In the genomic region with DNA sequence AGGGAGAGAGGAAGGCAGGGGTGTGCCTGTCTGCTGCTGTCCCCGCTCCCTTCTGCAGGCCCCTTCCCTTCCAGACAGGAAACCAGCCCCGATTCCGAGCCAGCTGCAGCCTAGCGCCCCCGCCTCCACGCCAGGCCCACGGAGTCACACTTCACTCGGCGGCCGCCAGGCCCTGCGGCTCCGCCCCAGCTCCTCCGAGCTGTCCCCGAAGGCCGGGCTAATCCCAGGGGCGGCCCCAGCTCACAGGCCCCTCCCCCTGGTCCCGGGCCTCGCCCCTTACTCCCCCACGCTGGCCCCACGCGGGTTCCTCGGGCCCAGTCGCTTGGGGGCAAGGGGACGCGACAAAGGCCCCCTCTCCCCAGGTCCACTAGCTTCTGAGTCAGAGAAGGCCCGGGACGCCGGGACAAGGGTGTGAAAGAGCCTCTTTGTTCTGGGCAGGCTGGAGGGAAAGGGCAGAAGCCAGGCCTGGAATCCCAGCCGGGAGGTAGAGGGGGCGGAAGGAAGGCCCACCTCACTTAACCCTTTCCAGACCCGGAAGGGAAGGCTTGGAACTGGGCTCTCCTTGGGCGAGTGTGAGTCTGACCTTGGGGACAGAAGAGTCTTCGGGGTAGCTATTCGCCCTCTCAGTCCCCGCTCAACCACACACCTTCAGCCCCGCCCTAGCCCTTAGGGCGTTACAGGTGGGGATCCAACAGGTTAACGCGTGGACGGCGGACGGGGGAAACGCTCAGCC, we compare ENCODE assay signal across 1 cellular context.
A peak's percentile ranks its signal among the peaks of the same experiment; 100 is the strongest.
TF ChIP-seq lines count a peak whose summit lies in the region.

No MANE protein-coding gene starts in this region.

TF ChIP-seq in HepG2, 621 proteins besides CTCF, POLR2A, EP300 and RAD21 (continued from another document and continues in another):
- TF ChIP-seq, protein P1, sequence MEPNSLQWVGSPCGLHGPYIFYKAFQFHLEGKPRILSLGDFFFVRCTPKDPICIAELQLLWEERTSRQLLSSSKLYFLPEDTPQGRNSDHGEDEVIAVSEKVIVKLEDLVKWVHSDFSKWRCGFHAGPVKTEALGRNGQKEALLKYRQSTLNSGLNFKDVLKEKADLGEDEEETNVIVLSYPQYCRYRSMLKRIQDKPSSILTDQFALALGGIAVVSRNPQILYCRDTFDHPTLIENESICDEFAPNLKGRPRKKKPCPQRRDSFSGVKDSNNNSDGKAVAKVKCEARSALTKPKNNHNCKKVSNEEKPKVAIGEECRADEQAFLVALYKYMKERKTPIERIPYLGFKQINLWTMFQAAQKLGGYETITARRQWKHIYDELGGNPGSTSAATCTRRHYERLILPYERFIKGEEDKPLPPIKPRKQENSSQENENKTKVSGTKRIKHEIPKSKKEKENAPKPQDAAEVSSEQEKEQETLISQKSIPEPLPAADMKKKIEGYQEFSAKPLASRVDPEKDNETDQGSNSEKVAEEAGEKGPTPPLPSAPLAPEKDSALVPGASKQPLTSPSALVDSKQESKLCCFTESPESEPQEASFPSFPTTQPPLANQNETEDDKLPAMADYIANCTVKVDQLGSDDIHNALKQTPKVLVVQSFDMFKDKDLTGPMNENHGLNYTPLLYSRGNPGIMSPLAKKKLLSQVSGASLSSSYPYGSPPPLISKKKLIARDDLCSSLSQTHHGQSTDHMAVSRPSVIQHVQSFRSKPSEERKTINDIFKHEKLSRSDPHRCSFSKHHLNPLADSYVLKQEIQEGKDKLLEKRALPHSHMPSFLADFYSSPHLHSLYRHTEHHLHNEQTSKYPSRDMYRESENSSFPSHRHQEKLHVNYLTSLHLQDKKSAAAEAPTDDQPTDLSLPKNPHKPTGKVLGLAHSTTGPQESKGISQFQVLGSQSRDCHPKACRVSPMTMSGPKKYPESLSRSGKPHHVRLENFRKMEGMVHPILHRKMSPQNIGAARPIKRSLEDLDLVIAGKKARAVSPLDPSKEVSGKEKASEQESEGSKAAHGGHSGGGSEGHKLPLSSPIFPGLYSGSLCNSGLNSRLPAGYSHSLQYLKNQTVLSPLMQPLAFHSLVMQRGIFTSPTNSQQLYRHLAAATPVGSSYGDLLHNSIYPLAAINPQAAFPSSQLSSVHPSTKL (CRISPR knock-in tag; IDR thresholded peaks at IDR 0.05), result peak; percentile 83
- TF ChIP-seq WIZ (CRISPR knock-in tag; IDR thresholded peaks at IDR 0.05) (no peak; the same call in 1 of the 2 replicates), ZNF484 (CRISPR knock-in tag; IDR thresholded peaks at IDR 0.05; ENCODE audit: borderline replicate concordance, low read depth) (peak; percentile 50), MED1 (CRISPR knock-in tag; IDR thresholded peaks at IDR 0.05) (peak; percentile 72), ZNF552 (CRISPR knock-in tag; IDR thresholded peaks at IDR 0.05; ENCODE audit: borderline replicate concordance) (peak; percentile 89), PHB2 (IDR thresholded peaks at IDR 0.05; ENCODE audit: partially characterized antibody) (no peak), ATF7-NPFF (CRISPR knock-in tag; IDR thresholded peaks at IDR 0.05; ENCODE audit: low read depth) (peak; percentile 97), TAF1 (CRISPR knock-in tag; IDR thresholded peaks at IDR 0.05) (peak; percentile 82), SMAD9 (CRISPR knock-in tag; IDR thresholded peaks at IDR 0.05) (no peak), ISL2 (CRISPR knock-in tag; IDR thresholded peaks at IDR 0.05) (peak; percentile 72), CBFB (CRISPR knock-in tag; IDR thresholded peaks at IDR 0.05) (no peak; the same call in none of the 2 replicates), HOXA5 (CRISPR knock-in tag; IDR thresholded peaks at IDR 0.05) (peak; percentile 95; the same call in 1 of the 2 replicates), ZNF670 (CRISPR knock-in tag; IDR thresholded peaks at IDR 0.05; ENCODE audit: borderline replicate concordance) (no peak), ZZZ3 (CRISPR knock-in tag; IDR thresholded peaks at IDR 0.05; ENCODE audit: borderline replicate concordance) (peak; percentile 89), TBX2 (CRISPR knock-in tag; IDR thresholded peaks at IDR 0.05; ENCODE audit: borderline replicate concordance) (peak; percentile 90), ZNF230 (CRISPR knock-in tag; IDR thresholded peaks at IDR 0.05) (peak; percentile 82), RFXAP (CRISPR knock-in tag; IDR thresholded peaks at IDR 0.05; ENCODE audit: borderline replicate concordance) (no peak), TMF1 (CRISPR knock-in tag; IDR thresholded peaks at IDR 0.05; ENCODE audit: low read depth) (no peak; the same call in 1 of the 2 replicates), HNRNPH1 (optimal IDR thresholded peaks at IDR 0.05; ENCODE audit: low read depth, low read length) (no peak), ZKSCAN5 (CRISPR knock-in tag; IDR thresholded peaks at IDR 0.05) (no peak), ZNF263 (CRISPR knock-in tag; IDR thresholded peaks at IDR 0.05) (peak; percentile 69), RBAK (CRISPR knock-in tag; IDR thresholded peaks at IDR 0.05) (0 out of 2 replicates have a peak, but pooled peaks have one; percentile 61), NRL (CRISPR knock-in tag; IDR thresholded peaks at IDR 0.05; ENCODE audit: borderline replicate concordance) (peak; percentile 78), ZNF510 (CRISPR knock-in tag; IDR thresholded peaks at IDR 0.05; ENCODE audit: low read depth) (peak; percentile 83; the same call in 1 of the 2 replicates), GTF3A (CRISPR knock-in tag; conservative IDR thresholded peaks at IDR 0.05) (peak; percentile 65; the same call in 1 of the 2 replicates), IRX3 (CRISPR knock-in tag; IDR thresholded peaks at IDR 0.05; ENCODE audit: borderline replicate concordance, low read depth) (peak; percentile 38; the same call in 1 of the 2 replicates), POGZ (CRISPR knock-in tag; IDR thresholded peaks at IDR 0.05) (peak; percentile 69; the same call in 1 of the 2 replicates), FOXA1 (IDR thresholded peaks at IDR 0.05) (no peak), FOXA1 (CRISPR knock-in tag; IDR thresholded peaks at IDR 0.05) (peak; percentile 24), RXRA (CRISPR knock-in tag; IDR thresholded peaks at IDR 0.05) (peak; percentile 83), ZNF17 (CRISPR knock-in tag; IDR thresholded peaks at IDR 0.05) (no peak; the same call in 1 of the 2 replicates), XBP1 (CRISPR knock-in tag; IDR thresholded peaks at IDR 0.05) (0 out of 2 replicates have a peak, but pooled peaks have one; percentile 35), ZNF749 (CRISPR knock-in tag; IDR thresholded peaks at IDR 0.05; ENCODE audit: borderline replicate concordance) (peak; percentile 91)
- TF ChIP-seq, protein P2, sequence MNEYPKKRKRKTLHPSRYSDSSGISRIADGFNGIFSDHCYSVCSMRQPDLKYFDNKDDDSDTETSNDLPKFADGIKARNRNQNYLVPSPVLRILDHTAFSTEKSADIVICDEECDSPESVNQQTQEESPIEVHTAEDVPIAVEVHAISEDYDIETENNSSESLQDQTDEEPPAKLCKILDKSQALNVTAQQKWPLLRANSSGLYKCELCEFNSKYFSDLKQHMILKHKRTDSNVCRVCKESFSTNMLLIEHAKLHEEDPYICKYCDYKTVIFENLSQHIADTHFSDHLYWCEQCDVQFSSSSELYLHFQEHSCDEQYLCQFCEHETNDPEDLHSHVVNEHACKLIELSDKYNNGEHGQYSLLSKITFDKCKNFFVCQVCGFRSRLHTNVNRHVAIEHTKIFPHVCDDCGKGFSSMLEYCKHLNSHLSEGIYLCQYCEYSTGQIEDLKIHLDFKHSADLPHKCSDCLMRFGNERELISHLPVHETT (CRISPR knock-in tag; conservative IDR thresholded peaks at IDR 0.05), result 0 out of 2 replicates have a peak, but pooled peaks have one; percentile 49
- TF ChIP-seq, protein P3, sequence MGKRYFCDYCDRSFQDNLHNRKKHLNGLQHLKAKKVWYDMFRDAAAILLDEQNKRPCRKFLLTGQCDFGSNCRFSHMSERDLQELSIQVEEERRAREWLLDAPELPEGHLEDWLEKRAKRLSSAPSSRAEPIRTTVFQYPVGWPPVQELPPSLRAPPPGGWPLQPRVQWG (CRISPR knock-in tag; IDR thresholded peaks at IDR 0.05; ENCODE audit: borderline replicate concordance, low read depth), result no peak
- TF ChIP-seq, protein P4, sequence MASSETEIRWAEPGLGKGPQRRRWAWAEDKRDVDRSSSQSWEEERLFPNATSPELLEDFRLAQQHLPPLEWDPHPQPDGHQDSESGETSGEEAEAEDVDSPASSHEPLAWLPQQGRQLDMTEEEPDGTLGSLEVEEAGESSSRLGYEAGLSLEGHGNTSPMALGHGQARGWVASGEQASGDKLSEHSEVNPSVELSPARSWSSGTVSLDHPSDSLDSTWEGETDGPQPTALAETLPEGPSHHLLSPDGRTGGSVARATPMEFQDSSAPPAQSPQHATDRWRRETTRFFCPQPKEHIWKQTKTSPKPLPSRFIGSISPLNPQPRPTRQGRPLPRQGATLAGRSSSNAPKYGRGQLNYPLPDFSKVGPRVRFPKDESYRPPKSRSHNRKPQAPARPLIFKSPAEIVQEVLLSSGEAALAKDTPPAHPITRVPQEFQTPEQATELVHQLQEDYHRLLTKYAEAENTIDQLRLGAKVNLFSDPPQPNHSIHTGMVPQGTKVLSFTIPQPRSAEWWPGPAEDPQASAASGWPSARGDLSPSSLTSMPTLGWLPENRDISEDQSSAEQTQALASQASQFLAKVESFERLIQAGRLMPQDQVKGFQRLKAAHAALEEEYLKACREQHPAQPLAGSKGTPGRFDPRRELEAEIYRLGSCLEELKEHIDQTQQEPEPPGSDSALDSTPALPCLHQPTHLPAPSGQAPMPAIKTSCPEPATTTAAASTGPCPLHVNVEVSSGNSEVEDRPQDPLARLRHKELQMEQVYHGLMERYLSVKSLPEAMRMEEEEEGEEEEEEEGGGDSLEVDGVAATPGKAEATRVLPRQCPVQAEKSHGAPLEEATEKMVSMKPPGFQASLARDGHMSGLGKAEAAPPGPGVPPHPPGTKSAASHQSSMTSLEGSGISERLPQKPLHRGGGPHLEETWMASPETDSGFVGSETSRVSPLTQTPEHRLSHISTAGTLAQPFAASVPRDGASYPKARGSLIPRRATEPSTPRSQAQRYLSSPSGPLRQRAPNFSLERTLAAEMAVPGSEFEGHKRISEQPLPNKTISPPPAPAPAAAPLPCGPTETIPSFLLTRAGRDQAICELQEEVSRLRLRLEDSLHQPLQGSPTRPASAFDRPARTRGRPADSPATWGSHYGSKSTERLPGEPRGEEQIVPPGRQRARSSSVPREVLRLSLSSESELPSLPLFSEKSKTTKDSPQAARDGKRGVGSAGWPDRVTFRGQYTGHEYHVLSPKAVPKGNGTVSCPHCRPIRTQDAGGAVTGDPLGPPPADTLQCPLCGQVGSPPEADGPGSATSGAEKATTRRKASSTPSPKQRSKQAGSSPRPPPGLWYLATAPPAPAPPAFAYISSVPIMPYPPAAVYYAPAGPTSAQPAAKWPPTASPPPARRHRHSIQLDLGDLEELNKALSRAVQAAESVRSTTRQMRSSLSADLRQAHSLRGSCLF (CRISPR knock-in tag; IDR thresholded peaks at IDR 0.05; ENCODE audit: borderline replicate concordance), result no peak; the same call in 1 of the 2 replicates
- TF ChIP-seq, protein P5, sequence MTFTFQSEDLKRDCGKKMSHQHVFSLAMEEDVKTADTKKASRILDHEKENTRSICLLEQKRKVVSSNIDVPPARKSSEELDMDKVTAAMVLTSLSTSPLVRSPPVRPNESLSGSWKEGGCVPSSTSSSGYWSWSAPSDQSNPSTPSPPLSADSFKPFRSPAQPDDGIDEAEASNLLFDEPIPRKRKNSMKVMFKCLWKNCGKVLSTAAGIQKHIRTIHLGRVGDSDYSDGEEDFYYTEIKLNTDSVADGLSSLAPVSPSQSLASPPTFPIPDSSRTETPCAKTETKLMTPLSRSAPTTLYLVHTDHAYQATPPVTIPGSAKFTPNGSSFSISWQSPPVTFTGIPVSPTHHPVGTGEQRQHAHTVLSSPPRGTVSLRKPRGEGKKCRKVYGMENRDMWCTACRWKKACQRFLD (CRISPR knock-in tag; IDR thresholded peaks at IDR 0.05; ENCODE audit: borderline replicate concordance), result peak; percentile 83; the same call in 1 of the 2 replicates
- TF ChIP-seq, protein P6, sequence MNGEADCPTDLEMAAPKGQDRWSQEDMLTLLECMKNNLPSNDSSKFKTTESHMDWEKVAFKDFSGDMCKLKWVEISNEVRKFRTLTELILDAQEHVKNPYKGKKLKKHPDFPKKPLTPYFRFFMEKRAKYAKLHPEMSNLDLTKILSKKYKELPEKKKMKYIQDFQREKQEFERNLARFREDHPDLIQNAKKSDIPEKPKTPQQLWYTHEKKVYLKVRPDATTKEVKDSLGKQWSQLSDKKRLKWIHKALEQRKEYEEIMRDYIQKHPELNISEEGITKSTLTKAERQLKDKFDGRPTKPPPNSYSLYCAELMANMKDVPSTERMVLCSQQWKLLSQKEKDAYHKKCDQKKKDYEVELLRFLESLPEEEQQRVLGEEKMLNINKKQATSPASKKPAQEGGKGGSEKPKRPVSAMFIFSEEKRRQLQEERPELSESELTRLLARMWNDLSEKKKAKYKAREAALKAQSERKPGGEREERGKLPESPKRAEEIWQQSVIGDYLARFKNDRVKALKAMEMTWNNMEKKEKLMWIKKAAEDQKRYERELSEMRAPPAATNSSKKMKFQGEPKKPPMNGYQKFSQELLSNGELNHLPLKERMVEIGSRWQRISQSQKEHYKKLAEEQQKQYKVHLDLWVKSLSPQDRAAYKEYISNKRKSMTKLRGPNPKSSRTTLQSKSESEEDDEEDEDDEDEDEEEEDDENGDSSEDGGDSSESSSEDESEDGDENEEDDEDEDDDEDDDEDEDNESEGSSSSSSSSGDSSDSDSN (CRISPR knock-in tag; IDR thresholded peaks at IDR 0.05), result peak; percentile 90
- TF ChIP-seq, protein P7, sequence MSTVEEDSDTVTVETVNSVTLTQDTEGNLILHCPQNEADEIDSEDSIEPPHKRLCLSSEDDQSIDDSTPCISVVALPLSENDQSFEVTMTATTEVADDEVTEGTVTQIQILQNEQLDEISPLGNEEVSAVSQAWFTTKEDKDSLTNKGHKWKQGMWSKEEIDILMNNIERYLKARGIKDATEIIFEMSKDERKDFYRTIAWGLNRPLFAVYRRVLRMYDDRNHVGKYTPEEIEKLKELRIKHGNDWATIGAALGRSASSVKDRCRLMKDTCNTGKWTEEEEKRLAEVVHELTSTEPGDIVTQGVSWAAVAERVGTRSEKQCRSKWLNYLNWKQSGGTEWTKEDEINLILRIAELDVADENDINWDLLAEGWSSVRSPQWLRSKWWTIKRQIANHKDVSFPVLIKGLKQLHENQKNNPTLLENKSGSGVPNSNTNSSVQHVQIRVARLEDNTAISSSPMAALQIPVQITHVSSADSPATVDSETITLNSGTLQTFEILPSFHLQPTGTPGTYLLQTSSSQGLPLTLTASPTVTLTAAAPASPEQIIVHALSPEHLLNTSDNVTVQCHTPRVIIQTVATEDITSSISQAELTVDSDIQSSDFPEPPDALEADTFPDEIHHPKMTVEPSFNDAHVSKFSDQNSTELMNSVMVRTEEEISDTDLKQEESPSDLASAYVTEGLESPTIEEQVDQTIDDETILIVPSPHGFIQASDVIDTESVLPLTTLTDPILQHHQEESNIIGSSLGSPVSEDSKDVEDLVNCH (CRISPR knock-in tag; IDR thresholded peaks at IDR 0.05), result no peak
- TF ChIP-seq, protein P8, sequence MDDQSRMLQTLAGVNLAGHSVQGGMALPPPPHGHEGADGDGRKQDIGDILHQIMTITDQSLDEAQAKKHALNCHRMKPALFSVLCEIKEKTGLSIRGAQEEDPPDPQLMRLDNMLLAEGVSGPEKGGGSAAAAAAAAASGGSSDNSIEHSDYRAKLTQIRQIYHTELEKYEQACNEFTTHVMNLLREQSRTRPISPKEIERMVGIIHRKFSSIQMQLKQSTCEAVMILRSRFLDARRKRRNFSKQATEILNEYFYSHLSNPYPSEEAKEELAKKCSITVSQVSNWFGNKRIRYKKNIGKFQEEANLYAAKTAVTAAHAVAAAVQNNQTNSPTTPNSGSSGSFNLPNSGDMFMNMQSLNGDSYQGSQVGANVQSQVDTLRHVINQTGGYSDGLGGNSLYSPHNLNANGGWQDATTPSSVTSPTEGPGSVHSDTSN (CRISPR knock-in tag; IDR thresholded peaks at IDR 0.05; ENCODE audit: borderline replicate concordance), result no peak
- TF ChIP-seq, protein P9, sequence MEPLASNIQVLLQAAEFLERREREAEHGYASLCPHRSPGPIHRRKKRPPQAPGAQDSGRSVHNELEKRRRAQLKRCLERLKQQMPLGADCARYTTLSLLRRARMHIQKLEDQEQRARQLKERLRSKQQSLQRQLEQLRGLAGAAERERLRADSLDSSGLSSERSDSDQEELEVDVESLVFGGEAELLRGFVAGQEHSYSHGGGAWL (CRISPR knock-in tag; IDR thresholded peaks at IDR 0.05), result no peak; the same call in 1 of the 2 replicates
